In the genomic region with DNA sequence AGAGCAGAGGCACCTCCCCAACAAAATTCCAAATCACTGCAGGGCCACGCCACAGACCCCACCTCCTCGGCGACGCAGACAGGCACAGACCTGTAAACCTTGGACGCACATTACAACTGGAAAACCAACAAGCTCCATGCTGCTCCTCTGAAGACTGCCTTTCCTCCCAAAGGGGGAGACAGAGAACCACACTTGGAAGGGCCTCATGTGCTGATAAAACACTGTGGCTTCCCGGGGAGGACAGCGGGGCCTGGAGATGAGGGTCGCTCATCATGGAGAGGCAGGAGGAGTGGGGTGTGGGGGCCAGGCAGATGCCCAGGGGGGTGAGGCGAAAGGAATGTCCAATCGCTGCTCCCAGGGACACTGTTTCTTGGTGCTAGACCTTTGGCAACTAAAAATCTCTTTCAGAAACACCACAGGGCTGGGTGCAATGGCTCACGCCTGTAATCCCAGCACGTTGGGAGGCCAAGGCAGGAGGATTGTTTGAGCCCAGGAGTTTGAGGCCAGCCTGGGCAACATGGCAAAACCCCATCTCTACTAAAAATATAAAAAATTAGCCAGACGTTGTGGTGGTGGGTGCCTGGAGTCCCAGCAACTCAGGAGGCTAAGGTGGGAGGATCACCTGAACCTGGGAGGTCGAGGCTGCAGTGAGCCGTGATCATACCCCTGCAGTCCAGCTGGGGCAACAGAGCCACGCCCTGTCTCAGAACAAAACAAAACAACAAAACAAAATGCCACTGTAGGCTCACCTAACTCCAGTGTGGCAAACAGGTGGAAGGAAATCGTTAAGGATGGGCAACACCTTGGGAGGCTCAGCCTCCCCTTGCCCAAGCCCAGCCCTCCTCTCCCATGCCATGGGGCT, we compare ENCODE assay signal across 1 cellular context.
TF ChIP-seq lines count a peak whose summit lies in the region.

No MANE protein-coding gene starts in this region.

TF ChIP-seq in GM23338, 12 proteins besides CTCF, POLR2A, EP300 and RAD21 (continued from another document):
- TF ChIP-seq, protein P1, sequence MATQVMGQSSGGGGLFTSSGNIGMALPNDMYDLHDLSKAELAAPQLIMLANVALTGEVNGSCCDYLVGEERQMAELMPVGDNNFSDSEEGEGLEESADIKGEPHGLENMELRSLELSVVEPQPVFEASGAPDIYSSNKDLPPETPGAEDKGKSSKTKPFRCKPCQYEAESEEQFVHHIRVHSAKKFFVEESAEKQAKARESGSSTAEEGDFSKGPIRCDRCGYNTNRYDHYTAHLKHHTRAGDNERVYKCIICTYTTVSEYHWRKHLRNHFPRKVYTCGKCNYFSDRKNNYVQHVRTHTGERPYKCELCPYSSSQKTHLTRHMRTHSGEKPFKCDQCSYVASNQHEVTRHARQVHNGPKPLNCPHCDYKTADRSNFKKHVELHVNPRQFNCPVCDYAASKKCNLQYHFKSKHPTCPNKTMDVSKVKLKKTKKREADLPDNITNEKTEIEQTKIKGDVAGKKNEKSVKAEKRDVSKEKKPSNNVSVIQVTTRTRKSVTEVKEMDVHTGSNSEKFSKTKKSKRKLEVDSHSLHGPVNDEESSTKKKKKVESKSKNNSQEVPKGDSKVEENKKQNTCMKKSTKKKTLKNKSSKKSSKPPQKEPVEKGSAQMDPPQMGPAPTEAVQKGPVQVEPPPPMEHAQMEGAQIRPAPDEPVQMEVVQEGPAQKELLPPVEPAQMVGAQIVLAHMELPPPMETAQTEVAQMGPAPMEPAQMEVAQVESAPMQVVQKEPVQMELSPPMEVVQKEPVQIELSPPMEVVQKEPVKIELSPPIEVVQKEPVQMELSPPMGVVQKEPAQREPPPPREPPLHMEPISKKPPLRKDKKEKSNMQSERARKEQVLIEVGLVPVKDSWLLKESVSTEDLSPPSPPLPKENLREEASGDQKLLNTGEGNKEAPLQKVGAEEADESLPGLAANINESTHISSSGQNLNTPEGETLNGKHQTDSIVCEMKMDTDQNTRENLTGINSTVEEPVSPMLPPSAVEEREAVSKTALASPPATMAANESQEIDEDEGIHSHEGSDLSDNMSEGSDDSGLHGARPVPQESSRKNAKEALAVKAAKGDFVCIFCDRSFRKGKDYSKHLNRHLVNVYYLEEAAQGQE (IDR thresholded peaks at IDR 0.05; ENCODE audit: unreplicated experiment): no peak
